Comparison of ENCODE assay signal across 2 cellular contexts in the genomic region with DNA sequence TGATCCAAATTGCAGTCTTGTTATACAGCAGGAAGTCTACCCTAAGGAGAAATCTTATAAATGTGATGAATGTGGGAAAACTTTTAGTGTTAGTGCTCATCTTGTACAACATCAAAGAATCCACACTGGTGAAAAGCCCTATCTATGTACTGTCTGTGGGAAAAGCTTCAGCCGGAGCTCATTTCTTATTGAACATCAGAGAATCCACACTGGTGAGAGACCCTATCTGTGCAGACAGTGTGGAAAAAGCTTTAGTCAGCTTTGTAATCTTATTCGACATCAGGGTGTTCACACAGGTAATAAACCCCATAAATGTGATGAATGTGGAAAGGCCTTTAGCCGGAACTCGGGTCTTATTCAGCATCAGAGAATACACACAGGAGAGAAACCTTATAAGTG.
TF ChIP-seq lines count a peak whose summit lies in the region.

No MANE protein-coding gene starts in this region.

TF ChIP-seq in GM12878, 131 proteins besides CTCF, POLR2A, EP300 and RAD21:
- TF ChIP-seq CBX5 (IDR thresholded peaks at IDR 0.05; ENCODE audit: low read depth) (peak; percentile 65; the same call in 1 of the 2 replicates), ZZZ3 (IDR thresholded peaks at IDR 0.05; ENCODE audit: control insufficient read depth, insufficient read length, low read depth) (no peak), PML (IDR thresholded peaks at IDR 0.05; ENCODE audit: low read length) (0 out of 2 replicates have a peak, but pooled peaks have one; percentile 21)

TF ChIP-seq in liver, 16 proteins besides CTCF, POLR2A, EP300 and RAD21:
- TF ChIP-seq TAF1 (conservative IDR thresholded peaks at IDR 0.05) (no peak), NR2F2 (IDR thresholded peaks at IDR 0.05) (no peak), ATF3 (IDR thresholded peaks at IDR 0.05) (no peak), MAX (IDR thresholded peaks at IDR 0.05) (no peak), YY1 (IDR thresholded peaks at IDR 0.05) (no peak), FOXA1 (IDR thresholded peaks at IDR 0.05) (no peak), EGR1 (IDR thresholded peaks at IDR 0.05; ENCODE audit: low read depth in 2 of 2) (no peak), GABPA (IDR thresholded peaks at IDR 0.05 in 1 of 2, conservative IDR thresholded peaks at IDR 0.05 in 1 of 2) (no peak), JUND (IDR thresholded peaks at IDR 0.05) (no peak), REST (IDR thresholded peaks at IDR 0.05) (no peak), FOXA2 (IDR thresholded peaks at IDR 0.05) (no peak), RXRA (IDR thresholded peaks at IDR 0.05) (no peak), SP1 (IDR thresholded peaks at IDR 0.05) (no peak)
- TF ChIP-seq, protein P1, sequence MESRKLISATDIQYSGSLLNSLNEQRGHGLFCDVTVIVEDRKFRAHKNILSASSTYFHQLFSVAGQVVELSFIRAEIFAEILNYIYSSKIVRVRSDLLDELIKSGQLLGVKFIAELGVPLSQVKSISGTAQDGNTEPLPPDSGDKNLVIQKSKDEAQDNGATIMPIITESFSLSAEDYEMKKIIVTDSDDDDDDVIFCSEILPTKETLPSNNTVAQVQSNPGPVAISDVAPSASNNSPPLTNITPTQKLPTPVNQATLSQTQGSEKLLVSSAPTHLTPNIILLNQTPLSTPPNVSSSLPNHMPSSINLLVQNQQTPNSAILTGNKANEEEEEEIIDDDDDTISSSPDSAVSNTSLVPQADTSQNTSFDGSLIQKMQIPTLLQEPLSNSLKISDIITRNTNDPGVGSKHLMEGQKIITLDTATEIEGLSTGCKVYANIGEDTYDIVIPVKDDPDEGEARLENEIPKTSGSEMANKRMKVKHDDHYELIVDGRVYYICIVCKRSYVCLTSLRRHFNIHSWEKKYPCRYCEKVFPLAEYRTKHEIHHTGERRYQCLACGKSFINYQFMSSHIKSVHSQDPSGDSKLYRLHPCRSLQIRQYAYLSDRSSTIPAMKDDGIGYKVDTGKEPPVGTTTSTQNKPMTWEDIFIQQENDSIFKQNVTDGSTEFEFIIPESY (IDR thresholded peaks at IDR 0.05), result no peak
TF ChIP-seq in liver: peak in this region for 0.
